Comparison of ENCODE assay signal across 8 cellular contexts in the genomic region with DNA sequence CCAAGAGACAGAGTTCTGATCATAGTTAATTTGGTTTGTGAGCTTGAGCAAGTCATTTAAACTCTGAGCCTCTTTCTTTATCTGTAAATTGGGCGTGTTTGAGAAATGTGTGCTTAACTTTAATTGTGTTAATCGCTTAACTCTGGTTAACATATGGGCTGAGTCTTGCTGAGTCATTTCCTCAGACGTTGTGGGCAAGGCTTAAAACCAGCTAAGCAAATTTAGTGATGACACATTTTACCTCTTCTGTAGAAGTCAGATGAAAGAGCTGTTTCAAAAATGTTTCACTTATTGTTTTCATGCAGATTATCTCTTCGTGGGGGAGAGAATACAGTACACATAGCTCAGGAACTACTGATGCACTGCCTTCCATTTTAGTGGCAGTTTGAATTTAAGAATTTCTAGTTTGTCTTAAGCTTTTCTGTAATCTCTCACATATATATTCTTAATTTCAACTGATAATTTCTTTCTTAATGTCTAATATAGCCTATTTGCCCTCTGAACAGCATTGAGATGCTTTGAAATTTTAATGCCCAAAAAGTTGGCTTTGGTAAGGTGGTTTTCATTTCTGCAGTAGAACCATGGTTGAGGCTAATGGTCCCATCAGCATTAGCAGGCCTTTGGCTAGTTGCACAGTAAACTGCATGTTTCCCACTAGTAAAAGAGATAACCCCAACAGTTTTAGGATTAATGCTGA. TPM values are rescaled to one million over a fixed set of nuclear protein-coding genes. Genes with fewer than 3 reads are reported as not detected.
DNase-seq lines count a peak whose midpoint lies in the region; ATAC-seq and TF ChIP-seq lines count a peak whose summit lies in the region.

No MANE protein-coding gene starts in this region.

- peak overlapping the region; percentile 25 for H3K27ac Mint-ChIP-seq in activated naive CD8-positive, alpha-beta T cell treated with anti-CD3 and anti-CD28 coated beads for 36 hours

- H3K27me3 Mint-ChIP-seq in activated naive CD8-positive, alpha-beta T cell treated with anti-CD3 and anti-CD28 coated beads for 36 hours, result no peaks in the 10 kb centered on the region

- H4K20me1 ChIP-seq in OCI-LY3 (ENCODE audit: insufficient read depth, low read length), result peaks cover 59% of the 10 kb centered on the region

- H3K36me3 Mint-ChIP-seq in activated naive CD8-positive, alpha-beta T cell treated with anti-CD3 and anti-CD28 coated beads for 36 hours, result peaks cover 27% of the 10 kb centered on the region

- no peak for TF ChIP-seq CTCF in AG09319 (IDR thresholded peaks at IDR 0.05; ENCODE audit: low read depth, low read length)
- no peak for TF ChIP-seq CTCF in OCI-LY3 (IDR thresholded peaks at IDR 0.05; ENCODE audit: low read depth, low read length)

- ATAC-seq in GM18520 (IDR thresholded peaks at IDR 0.05; ENCODE audit: unreplicated experiment) (peak; percentile 84), HG02973 (IDR thresholded peaks at IDR 0.05; ENCODE audit: unreplicated experiment) (peak; percentile 78), left colon (peak; percentile 76)

- peak overlapping the region; percentile 43 for H3K27ac ChIP-seq in OCI-LY3 (ENCODE audit: low read length)
- H3K27ac ChIP-seq in substantia nigra (ENCODE audit: low read depth, low read length, poor library complexity, severe bottlenecking), result peak overlapping the region; percentile 9

- no peaks in the 10 kb centered on the region for H3K27me3 ChIP-seq in OCI-LY3 (ENCODE audit: low read depth, low read length)

- intact Hi-C loops in left colon (cut with DNase I, micrococcal nuclease), result no loop called here

- peaks cover 4% of the 10 kb centered on the region for H3K9me3 Mint-ChIP-seq in activated naive CD8-positive, alpha-beta T cell treated with anti-CD3 and anti-CD28 coated beads for 36 hours

- H2AFZ ChIP-seq in OCI-LY3 (ENCODE audit: low read depth, low read length), result no peak overlapping the region

- peaks cover 15% of the 10 kb centered on the region for H3K36me3 ChIP-seq in OCI-LY3 (replicated peaks; ENCODE audit: low read depth, low read length)

- H3K9me3 ChIP-seq in OCI-LY3 (ENCODE audit: insufficient read depth, low read length), result no peaks in the 10 kb centered on the region

- peak overlapping the region; percentile 21 for H3K4me3 ChIP-seq in OCI-LY3 (ENCODE audit: low read length)

- H3K4me1 Mint-ChIP-seq in activated naive CD8-positive, alpha-beta T cell treated with anti-CD3 and anti-CD28 coated beads for 36 hours, result peaks cover 37% of the 10 kb centered on the region

- no peak overlapping the region for H3K4me3 Mint-ChIP-seq in activated naive CD8-positive, alpha-beta T cell treated with anti-CD3 and anti-CD28 coated beads for 36 hours

- peaks cover 86% of the 10 kb centered on the region for H3K79me2 ChIP-seq in OCI-LY3 (ENCODE audit: low read length)

- peak overlapping the region; percentile 3; the same call in 1 of the 2 replicates for H3K9ac ChIP-seq in OCI-LY3 (ENCODE audit: low read length)

- H3K4me2 ChIP-seq in OCI-LY3 (ENCODE audit: low read length), result peak overlapping the region; percentile 62

- DNase-seq in AG09319 (ENCODE audit: extremely low read depth, low read depth) (peak; percentile 43), left colon (peak in 1 of 2 donors; percentile 39), substantia nigra (lab: John Stamatoyannopoulos, UW) (no peak), NCI-H2227 treated with DMSO at 0.1 percent for 48 hours (lab: John Stamatoyannopoulos, UW) (no peak)
- peak; percentile 30 for DNase-seq in activated naive CD8-positive, alpha-beta T cell treated with anti-CD3 and anti-CD28 coated beads for 36 hours

- peaks cover 20% of the 10 kb centered on the region for H3K4me1 ChIP-seq in OCI-LY3 (ENCODE audit: low read length)

RNA-seq across cellular contexts. Expression of a gene that starts 34.9 kb away (rescaled TPM):
- 100 to 1,000 TPM; 106 to 109 TPM for total RNA-seq in activated naive CD8-positive, alpha-beta T cell treated with anti-CD3 and anti-CD28 coated beads for 36 hours
- total RNA-seq in left colon, result 100 to 1,000 TPM; 171 to 173 TPM

Comparison
In these comparisons a context has a peak if more than half of its experiments do, and no peak if none do; other contexts are left out.
1. DNase-seq: peak in AG09319 (single experiment) and activated naive CD8-positive, alpha-beta T cell treated with anti-CD3 and anti-CD28 coated beads for 36 hours (single experiment); none in substantia nigra (0 of 49) and NCI-H2227 treated with DMSO at 0.1 percent for 48 hours (single experiment).
2. Peak in every context shown above with its lines, with median percentiles within 50 percentile points of each other: ATAC-seq.